ENCODE assay signal across 10 cellular contexts in genomic region chr7:142796501-142797341, GRCh38. TPM values are rescaled to one million over a fixed set of nuclear protein-coding genes. Genes with fewer than 3 reads are reported as not detected.
A peak's percentile ranks its signal among the peaks of the same experiment; 100 is the strongest.
DNase-seq lines count a peak whose midpoint lies in the region; ATAC-seq and TF ChIP-seq lines count a peak whose summit lies in the region.
"Had no signal": no experiment of that assay in that cellular context is flagged by ENCODE, and none has a peak within 500 bp of the region (broad histone marks: within the 10 kb centered on the region; RNA-seq: fewer than 3 reads in every experiment).

No MANE protein-coding gene starts in this region.

- H3K4me2 ChIP-seq in smooth muscle cell, result peak overlapping the region; percentile 86

- H3K4me1 ChIP-seq in smooth muscle cell (ENCODE audit: low read depth) (peaks cover 9% of the 10 kb centered on the region), A673 (ENCODE audit: insufficient read depth, low read length, poor library complexity, severe bottlenecking) (no peaks in the 10 kb centered on the region)

- H3K27ac ChIP-seq in smooth muscle cell (ENCODE audit: low read depth), result no peak overlapping the region
- H3K27ac ChIP-seq in A673 (ENCODE audit: low read depth, low read length, poor library complexity, severe bottlenecking), result no peak overlapping the region

- intact Hi-C loops in activated CD8-positive, alpha-beta T cell treated with anti-CD3 and anti-CD28 coated beads for 36 hours (cut with micrococcal nuclease), result loop anchor here (5.0 kb wide), 1 partner anchor 414 kb away; no protein-coding TSS in a partner anchor
- intact Hi-C loops in left ventricle myocardium superior (cut with micrococcal nuclease), result no loop called here
- intact Hi-C loops in A673 (cut with micrococcal nuclease; ENCODE audit: unreplicated experiment), result no loop called here

- H3K4me3 Mint-ChIP-seq in activated CD8-positive, alpha-beta T cell treated with anti-CD3 and anti-CD28 coated beads for 36 hours, result peak overlapping the region; percentile 100

- H3K9ac ChIP-seq in smooth muscle cell (ENCODE audit: low read depth), result no peak overlapping the region

- H3K9me3 ChIP-seq in smooth muscle cell (replicated peaks; ENCODE audit: low read depth) (no peaks in the 10 kb centered on the region), A673 (ENCODE audit: low read depth, low read length, poor library complexity, severe bottlenecking) (no peaks in the 10 kb centered on the region)

- in situ Hi-C loops in GM13977 (cut with MboI; ENCODE audit: low pct_unique_long_range_greater_than_20kb, low sequenced_read_pairs, unreplicated experiment), result no loop called here

- peak; percentile 50 for DNase-seq in GM13977 (ENCODE audit: low spot score)
- DNase-seq in activated CD8-positive, alpha-beta T cell treated with anti-CD3 and anti-CD28 coated beads for 36 hours, result peak; percentile 23
- DNase-seq in left ventricle myocardium superior, result no peak
- DNase-seq in smooth muscle cell (lab: John Stamatoyannopoulos, UW; ENCODE audit: unreplicated experiment), result no peak
- no peak for DNase-seq in A673 (ENCODE audit: low spot score)
- no peak for DNase-seq in NCI-H1436 (lab: John Stamatoyannopoulos, UW)
- no peak for DNase-seq in DMS 273 (lab: John Stamatoyannopoulos, UW; ENCODE audit: unreplicated experiment)

- 4% methylated on average over 52 of the region's 69 CpGs for WGBS in smooth muscle cell (ENCODE audit: low lambda C conversion rate)

- H3F3A ChIP-seq in smooth muscle cell (ENCODE audit: low read depth), result no peaks in the 10 kb centered on the region

- no peaks in the 10 kb centered on the region for H3K79me2 ChIP-seq in smooth muscle cell (ENCODE audit: low read depth)

- POLR2A ChIA-PET in activated CD8-positive, alpha-beta T cell treated with anti-CD3 and anti-CD28 coated beads for 36 hours (lab: Charles Lee), result interaction anchor here (1.0 to 25.3 kb wide), 15 partner anchors 4 to 488 kb away, joined by 3 to 1391 read pairs (median 9); no protein-coding TSS in a partner anchor
- POLR2A ChIA-PET in A673 (lab: Charles Lee; ENCODE audit: low non-redundant PET), result no interaction called here

- H3K4me3 ChIP-seq in smooth muscle cell, result peak overlapping the region; percentile 47
- no peak overlapping the region for H3K4me3 ChIP-seq in A673 (ENCODE audit: low read depth, low read length, poor library complexity, severe bottlenecking)

- TF ChIP-seq CTCF in GM13977 (IDR thresholded peaks at IDR 0.05; ENCODE audit: extremely low read depth, insufficient read depth, missing control alignments) (no peak), smooth muscle cell (IDR thresholded peaks at IDR 0.05; ENCODE audit: borderline replicate concordance, insufficient read depth, poor library complexity, severe bottlenecking) (no peak), A673 (conservative IDR thresholded peaks at IDR 0.05; ENCODE audit: low read depth, low read length) (no peak)
- no peak for TF ChIP-seq CTCF in activated CD8-positive, alpha-beta T cell treated with anti-CD3 and anti-CD28 coated beads for 36 hours (IDR thresholded peaks at IDR 0.05)

- BruUV-seq in A673 (replicated peaks; lab: Mats Ljungman, UMichigan), result no TSS peak

- no peaks in the 10 kb centered on the region for H4K20me1 ChIP-seq in smooth muscle cell (ENCODE audit: low read depth)

- H3K36me3 ChIP-seq in smooth muscle cell (ENCODE audit: low read depth) (no peaks in the 10 kb centered on the region), A673 (ENCODE audit: insufficient read depth, low read length, poor library complexity, severe bottlenecking) (no peaks in the 10 kb centered on the region)

- H3K27me3 ChIP-seq in smooth muscle cell (ENCODE audit: low read depth) (peaks cover 74% of the 10 kb centered on the region), A673 (replicated peaks; ENCODE audit: insufficient read depth, low read depth, low read length, poor library complexity) (peaks cover 80% of the 10 kb centered on the region)

- no peaks in the 10 kb centered on the region for H3K9me3 Mint-ChIP-seq in activated CD8-positive, alpha-beta T cell treated with anti-CD3 and anti-CD28 coated beads for 36 hours

- peaks cover 51% of the 10 kb centered on the region for H3K4me1 Mint-ChIP-seq in activated CD8-positive, alpha-beta T cell treated with anti-CD3 and anti-CD28 coated beads for 36 hours (ENCODE audit: low read depth)

- peak overlapping the region; percentile 65 for H2AFZ ChIP-seq in smooth muscle cell (ENCODE audit: low read depth)

- H3K27me3 Mint-ChIP-seq in activated CD8-positive, alpha-beta T cell treated with anti-CD3 and anti-CD28 coated beads for 36 hours, result no peaks in the 10 kb centered on the region

- peak; percentile 48 for ATAC-seq in HG02571 (IDR thresholded peaks at IDR 0.05; ENCODE audit: unreplicated experiment)
- no peak for ATAC-seq in activated CD8-positive, alpha-beta T cell treated with anti-CD3 and anti-CD28 coated beads for 36 hours
- peak; percentile 28 for ATAC-seq in left ventricle myocardium superior

- H3K27ac Mint-ChIP-seq in activated CD8-positive, alpha-beta T cell treated with anti-CD3 and anti-CD28 coated beads for 36 hours, result peak overlapping the region; percentile 97

- CTCF ChIA-PET in activated CD8-positive, alpha-beta T cell treated with anti-CD3 and anti-CD28 coated beads for 36 hours (lab: Charles Lee), result interaction anchor here (1.1 to 8.3 kb wide), 4 partner anchors 9 to 82 kb away, joined by 4 to 145 read pairs (median 6); no protein-coding TSS in a partner anchor
- CTCF ChIA-PET in A673 (lab: Charles Lee), result no interaction called here

- peaks cover 87% of the 10 kb centered on the region for H3K36me3 Mint-ChIP-seq in activated CD8-positive, alpha-beta T cell treated with anti-CD3 and anti-CD28 coated beads for 36 hours (ENCODE audit: low read depth)

RNA-seq across cellular contexts. Expression of gene PRSS2, which starts 26.0 kb away (rescaled TPM):
- not detected for total RNA-seq in activated CD8-positive, alpha-beta T cell treated with anti-CD3 and anti-CD28 coated beads for 36 hours
- total RNA-seq in left ventricle myocardium superior (not detected), smooth muscle cell (not detected in 2 replicates), A673 (2021) (not detected in 2 replicates)
- polyA plus RNA-seq in smooth muscle cell, result not detected in 2 replicates
- total RNA-seq: LHCN-M2 had no signal
- polyA plus RNA-seq: keratinocyte had no signal

RNA-seq across cellular contexts. Expression of gene PRSS1, which starts 47.4 kb away (rescaled TPM):
- not detected for total RNA-seq in activated CD8-positive, alpha-beta T cell treated with anti-CD3 and anti-CD28 coated beads for 36 hours
- total RNA-seq in left ventricle myocardium superior (not detected), smooth muscle cell (not detected in 2 replicates), A673 (2021) (not detected in 2 replicates)
- polyA plus RNA-seq in smooth muscle cell, result not detected in 2 replicates
- total RNA-seq: LHCN-M2 had no signal
- polyA plus RNA-seq: keratinocyte had no signal

RNA-seq across cellular contexts. Expression of gene EPHB6, which starts 58.2 kb away (rescaled TPM):
- 1 to 10 TPM; 3.5 to 5.5 TPM for total RNA-seq in activated CD8-positive, alpha-beta T cell treated with anti-CD3 and anti-CD28 coated beads for 36 hours
- total RNA-seq in left ventricle myocardium superior, result 3.9 TPM
- 4.8 and 15.9 TPM in 2 replicates for total RNA-seq in smooth muscle cell
- 12.6 and 21.1 TPM in 2 replicates for polyA plus RNA-seq in smooth muscle cell
- total RNA-seq in A673 (2021), result 0.22 and 0.49 TPM in 2 replicates

Comparison
In these comparisons a context has a peak if more than half of its experiments do, and no peak if none do; other contexts are left out.
1. DNase-seq: peak in GM13977 (single experiment) and activated CD8-positive, alpha-beta T cell treated with anti-CD3 and anti-CD28 coated beads for 36 hours (single experiment); none in left ventricle myocardium superior (single experiment), smooth muscle cell (single experiment), A673 (single experiment), NCI-H1436 (single experiment) and DMS 273 (single experiment).